In the genomic region with DNA sequence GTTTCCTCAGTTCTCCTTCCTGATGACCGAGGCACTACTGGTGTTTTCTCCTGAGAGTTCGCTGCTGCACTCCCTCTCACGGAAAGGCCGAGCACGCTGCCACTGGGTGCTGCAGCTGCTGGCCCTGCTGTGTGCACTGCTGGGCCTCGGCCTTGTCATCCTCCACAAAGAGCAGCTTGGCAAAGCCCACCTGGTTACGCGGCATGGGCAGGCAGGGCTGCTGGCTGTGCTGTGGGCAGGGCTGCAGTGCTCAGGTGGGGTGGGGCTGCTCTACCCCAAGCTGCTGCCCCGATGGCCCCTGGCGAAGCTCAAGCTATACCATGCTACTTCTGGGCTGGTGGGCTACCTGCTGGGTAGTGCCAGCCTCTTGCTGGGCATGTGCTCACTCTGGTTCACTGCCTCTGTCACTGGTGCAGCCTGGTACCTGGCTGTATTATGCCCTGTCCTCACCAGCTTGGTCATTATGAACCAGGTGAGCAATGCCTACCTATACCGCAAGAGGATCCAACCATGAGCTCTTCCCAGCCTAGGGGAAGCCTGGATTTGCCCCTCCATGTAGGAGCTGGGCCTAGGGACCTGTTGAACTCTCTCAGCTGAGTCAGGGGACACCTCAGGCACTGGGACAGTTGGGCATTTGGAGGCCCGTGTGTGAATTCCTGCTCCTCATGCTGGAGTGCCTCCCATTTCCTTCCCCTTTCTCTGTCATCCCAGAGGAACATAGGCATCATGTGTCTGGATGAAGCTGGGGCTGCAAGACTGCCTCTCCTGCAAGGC, we compare ENCODE assay signal across 25 cellular contexts. TPM values are rescaled to one million over a fixed set of nuclear protein-coding genes. Genes with fewer than 3 reads are reported as not detected.
DNase-seq lines count a peak whose midpoint lies in the region; ATAC-seq and TF ChIP-seq lines count a peak whose summit lies in the region.
"Had no signal": no experiment of that assay in that cellular context is flagged by ENCODE, and none has a peak within 500 bp of the region (broad histone marks: within the 10 kb centered on the region; RNA-seq: fewer than 3 reads in every experiment).

No MANE protein-coding gene starts in this region.

- intact Hi-C loops in activated CD4-positive, alpha-beta memory T cell treated with anti-CD3 and anti-CD28 coated beads for 36 hours (cut with micrococcal nuclease), result loop anchor here (5.0 to 10.0 kb wide), 3 partner anchors 259 to 1151 kb away; a partner anchor contains a TSS

- H3K4me3 Mint-ChIP-seq in activated CD4-positive, alpha-beta memory T cell treated with anti-CD3 and anti-CD28 coated beads for 36 hours, result no peak overlapping the region
- H3K4me3 Mint-ChIP-seq in activated CD4-positive, alpha-beta memory T cell treated with anti-CD3 and anti-CD28 coated beads, Interleukin-2, amount 10 ng/mL, durations not matched to agents 7 days and 5 days, result no peak overlapping the region
- no peak overlapping the region for H3K4me3 Mint-ChIP-seq in HFFc6
- H3K4me3 Mint-ChIP-seq in stimulated activated naive B cell treated with anti-CD40 and anti-IgM and Interleukin-4, amounts not matched to agents 10 μg/mL and 1 μg/mL and 100 μg/mL, for 72 hours, result peak overlapping the region in 1 of 2 donors; percentile 37
- H3K4me3 Mint-ChIP-seq: activated T-cell treated with anti-CD3 and anti-CD28 coated beads, Interleukin-2, amount 50 U/mL, for 4 hours; stimulated activated naive CD8-positive, alpha-beta T cell treated with anti-CD3 and anti-CD28 coated beads, Interleukin-15, amount 100 ng/mL, for 72 hours had no signal

- H3K36me3 ChIP-seq in brain microvascular endothelial cell (replicated peaks) (peaks cover 26% of the 10 kb centered on the region), HAP-1 (replicated peaks) (peaks cover 61% of the 10 kb centered on the region)
- H3K36me3 ChIP-seq: neural progenitor cell, prostate gland had no signal

- H3K36me3 Mint-ChIP-seq in activated CD4-positive, alpha-beta memory T cell treated with anti-CD3 and anti-CD28 coated beads for 36 hours, result peaks cover 23% of the 10 kb centered on the region
- H3K36me3 Mint-ChIP-seq in activated CD4-positive, alpha-beta memory T cell treated with anti-CD3 and anti-CD28 coated beads, Interleukin-2, amount 10 ng/mL, durations not matched to agents 7 days and 5 days (ENCODE audit: low read depth), result peaks cover 53% of the 10 kb centered on the region
- H3K36me3 Mint-ChIP-seq in HFFc6 (ENCODE audit: low read depth), result peaks cover 20% of the 10 kb centered on the region
- H3K36me3 Mint-ChIP-seq in stimulated activated naive B cell treated with anti-CD40 and anti-IgM and Interleukin-4, amounts not matched to agents 10 μg/mL and 1 μg/mL and 100 μg/mL, for 72 hours, result peaks cover 21 to 45% of the 10 kb centered on the region in 2 donors

- peaks cover 28% of the 10 kb centered on the region for H3K4me1 ChIP-seq in HAP-1

- H3K4me1 Mint-ChIP-seq in activated CD4-positive, alpha-beta memory T cell treated with anti-CD3 and anti-CD28 coated beads for 36 hours (ENCODE audit: low read depth), result peaks cover 69% of the 10 kb centered on the region
- H3K4me1 Mint-ChIP-seq in activated CD4-positive, alpha-beta memory T cell treated with anti-CD3 and anti-CD28 coated beads, Interleukin-2, amount 10 ng/mL, durations not matched to agents 7 days and 5 days, result peaks cover 69% of the 10 kb centered on the region
- peaks cover 54% of the 10 kb centered on the region for H3K4me1 Mint-ChIP-seq in HFFc6 (ENCODE audit: low read depth)
- H3K4me1 Mint-ChIP-seq in stimulated activated naive B cell treated with anti-CD40 and anti-IgM and Interleukin-4, amounts not matched to agents 10 μg/mL and 1 μg/mL and 100 μg/mL, for 72 hours, result peaks cover 55 to 87% of the 10 kb centered on the region in 2 donors

- no peaks in the 10 kb centered on the region for H3K9me3 Mint-ChIP-seq in activated CD4-positive, alpha-beta memory T cell treated with anti-CD3 and anti-CD28 coated beads for 36 hours
- no peaks in the 10 kb centered on the region for H3K9me3 Mint-ChIP-seq in activated CD4-positive, alpha-beta memory T cell treated with anti-CD3 and anti-CD28 coated beads, Interleukin-2, amount 10 ng/mL, durations not matched to agents 7 days and 5 days
- H3K9me3 Mint-ChIP-seq in HFFc6, result no peaks in the 10 kb centered on the region
- no peaks in the 10 kb centered on the region for H3K9me3 Mint-ChIP-seq in stimulated activated naive B cell treated with anti-CD40 and anti-IgM and Interleukin-4, amounts not matched to agents 10 μg/mL and 1 μg/mL and 100 μg/mL, for 72 hours
- H3K9me3 Mint-ChIP-seq: activated T-cell treated with anti-CD3 and anti-CD28 coated beads, Interleukin-2, amount 50 U/mL, for 4 hours; neural progenitor cell; stimulated activated naive CD8-positive, alpha-beta T cell treated with anti-CD3 and anti-CD28 coated beads, Interleukin-15, amount 100 ng/mL, for 72 hours had no signal

- no peak for TF ChIP-seq CTCF in HFFc6 (IDR thresholded peaks at IDR 0.05)
- TF ChIP-seq CTCF in brain microvascular endothelial cell (IDR thresholded peaks at IDR 0.05; ENCODE audit: low read depth, low read length, missing control alignments), result no peak

- peak overlapping the region; percentile 15 for H3K27ac ChIP-seq in brain microvascular endothelial cell
- H3K27ac ChIP-seq: cardiac muscle cell, neural progenitor cell, prostate gland, tibial nerve had no signal

- H3K9me3 ChIP-seq in HAP-1, result no peaks in the 10 kb centered on the region
- H3K9me3 ChIP-seq: BE2C, gastroesophageal sphincter, MG63, mucosa of descending colon, prostate gland, tibial nerve had no signal

- in situ Hi-C loops in brain microvascular endothelial cell (cut with HindIII; ENCODE audit: low pct_ligation_motif_present, low sequenced_read_pairs), result no loop called here
- in situ Hi-C loops in HAP-1 (cut with MboI; ENCODE audit: low sequenced_read_pairs), result loop anchor here (10.0 kb wide), 1 partner anchor 1031 kb away; a partner anchor contains a TSS

- peak overlapping the region; percentile 58 for H3K27ac Mint-ChIP-seq in activated CD4-positive, alpha-beta memory T cell treated with anti-CD3 and anti-CD28 coated beads for 36 hours
- H3K27ac Mint-ChIP-seq in activated CD4-positive, alpha-beta memory T cell treated with anti-CD3 and anti-CD28 coated beads, Interleukin-2, amount 10 ng/mL, durations not matched to agents 7 days and 5 days, result no peak overlapping the region
- peak overlapping the region; percentile 45 for H3K27ac Mint-ChIP-seq in HFFc6
- H3K27ac Mint-ChIP-seq in stimulated activated naive B cell treated with anti-CD40 and anti-IgM and Interleukin-4, amounts not matched to agents 10 μg/mL and 1 μg/mL and 100 μg/mL, for 72 hours, result peak overlapping the region; percentile 67
- H3K27ac Mint-ChIP-seq: neural progenitor cell had no signal

- H3K4me3 ChIP-seq in brain microvascular endothelial cell (ENCODE audit: low read depth, low read length) (no peak overlapping the region), HAP-1 (no peak overlapping the region)
- H3K4me3 ChIP-seq: cardiac muscle cell, gastroesophageal sphincter, MG63, mucosa of descending colon, neural progenitor cell, prostate gland, tibial nerve had no signal

- no peaks in the 10 kb centered on the region for H3K27me3 ChIP-seq in brain microvascular endothelial cell (replicated peaks)
- H3K27me3 ChIP-seq in HAP-1 (ENCODE audit: low read depth), result no peaks in the 10 kb centered on the region
- H3K27me3 ChIP-seq: BE2C, cardiac muscle cell, gastroesophageal sphincter, MG63, neural progenitor cell, tibial nerve had no signal

- no peaks in the 10 kb centered on the region for H3K27me3 Mint-ChIP-seq in activated CD4-positive, alpha-beta memory T cell treated with anti-CD3 and anti-CD28 coated beads for 36 hours
- no peaks in the 10 kb centered on the region for H3K27me3 Mint-ChIP-seq in activated CD4-positive, alpha-beta memory T cell treated with anti-CD3 and anti-CD28 coated beads, Interleukin-2, amount 10 ng/mL, durations not matched to agents 7 days and 5 days
- peaks cover 4% of the 10 kb centered on the region; the same call in 1 of the 2 replicates for H3K27me3 Mint-ChIP-seq in HFFc6 (ENCODE audit: insufficient read depth)
- no peaks in the 10 kb centered on the region for H3K27me3 Mint-ChIP-seq in stimulated activated naive B cell treated with anti-CD40 and anti-IgM and Interleukin-4, amounts not matched to agents 10 μg/mL and 1 μg/mL and 100 μg/mL, for 72 hours
- H3K27me3 Mint-ChIP-seq: stimulated activated naive CD8-positive, alpha-beta T cell treated with anti-CD3 and anti-CD28 coated beads, Interleukin-15, amount 100 ng/mL, for 72 hours had no signal

- POLR2A ChIA-PET in activated CD4-positive, alpha-beta memory T cell treated with anti-CD3 and anti-CD28 coated beads for 36 hours (lab: Charles Lee), result interaction anchor here (0.9 to 2.2 kb wide), 4 partner anchors 13 to 257 kb away, joined by 3 to 16 read pairs (median 4); a partner anchor contains a TSS
- POLR2A ChIA-PET in activated CD4-positive, alpha-beta memory T cell treated with anti-CD3 and anti-CD28 coated beads, Interleukin-2, amount 10 ng/mL, durations not matched to agents 7 days and 5 days (lab: Charles Lee), result interaction anchor here (0.8 to 32.1 kb wide), 4 partner anchors 25 to 264 kb away, joined by 3 to 704 read pairs (median 3); a partner anchor contains a TSS

- ATAC-seq in stimulated activated naive B cell treated with anti-CD40 and anti-IgM and Interleukin-4, amounts not matched to agents 10 μg/mL and 1 μg/mL and 100 μg/mL, for 72 hours (replicated peaks), result no peak
- ATAC-seq in HG03135 (IDR thresholded peaks at IDR 0.05; ENCODE audit: unreplicated experiment), result no peak
- ATAC-seq: activated T-cell treated with anti-CD3 and anti-CD28 coated beads, Interleukin-2, amount 50 U/mL, for 4 hours; gastroesophageal sphincter; Right ventricle myocardium inferior; stimulated activated naive CD8-positive, alpha-beta T cell treated with anti-CD3 and anti-CD28 coated beads, Interleukin-15, amount 100 ng/mL, for 72 hours had no signal

- CTCF ChIA-PET in activated CD4-positive, alpha-beta memory T cell treated with anti-CD3 and anti-CD28 coated beads for 36 hours (lab: Charles Lee), result interaction anchor here (0.6 to 2.9 kb wide), 6 partner anchors 8 to 32 kb away, joined by 3 to 16 read pairs (median 4); a partner anchor contains a TSS
- CTCF ChIA-PET in activated CD4-positive, alpha-beta memory T cell treated with anti-CD3 and anti-CD28 coated beads, Interleukin-2, amount 10 ng/mL, durations not matched to agents 7 days and 5 days (lab: Charles Lee), result interaction anchor here (1.3 to 7.0 kb wide), 4 partner anchors 10 to 18 kb away, joined by 3 to 31 read pairs (median 16); a partner anchor contains a TSS

- no peak for DNase-seq in activated CD4-positive, alpha-beta memory T cell treated with anti-CD3 and anti-CD28 coated beads for 36 hours
- no peak for DNase-seq in activated CD4-positive, alpha-beta memory T cell treated with anti-CD3 and anti-CD28 coated beads, Interleukin-2, amount 10 ng/mL, durations not matched to agents 7 days and 5 days
- DNase-seq in HFFc6, result no peak
- DNase-seq in brain microvascular endothelial cell, result no peak
- DNase-seq in stimulated activated naive B cell treated with anti-CD40 and anti-IgM and Interleukin-4, amounts not matched to agents 10 μg/mL and 1 μg/mL and 100 μg/mL, for 72 hours, result no peak
- no peak for DNase-seq in dermis blood vessel endothelial cell
- no peak for DNase-seq in HAP-1 (ENCODE audit: low spot score in 2 of 2)
- DNase-seq: activated naive CD4-positive, alpha-beta T cell treated with Interleukin-2 at 50 U/mL for 16 hours; activated T-cell treated with anti-CD3 and anti-CD28 coated beads, Interleukin-2, amount 50 U/mL, for 4 hours; amniotic stem cell; BE2C; DMS79 treated with DMSO at 0.1 percent for 48 hours; MG63; mucosa of descending colon; NCI-H1417 treated with DMSO at 0.1 percent for 48 hours; NCI-H446 treated with DMSO at 0.1 percent for 48 hours; stimulated activated CD4-positive, alpha-beta T cell treated with anti-CD3 and anti-CD28 coated beads, Interleukin-15, amount 100 ng/mL, for 24 hours; stimulated activated naive CD8-positive, alpha-beta T cell treated with anti-CD3 and anti-CD28 coated beads, Interleukin-15, amount 100 ng/mL, for 72 hours had no signal

RNA-seq across cellular contexts. Expression of a gene that starts 2.8 kb away (rescaled TPM):
- 10 to 100 TPM; 17.8 to 20.1 TPM for total RNA-seq in activated CD4-positive, alpha-beta memory T cell treated with anti-CD3 and anti-CD28 coated beads for 36 hours
- total RNA-seq in activated CD4-positive, alpha-beta memory T cell treated with anti-CD3 and anti-CD28 coated beads, Interleukin-2, amount 10 ng/mL, durations not matched to agents 7 days and 5 days, result 10 to 100 TPM; 37.1 to 39.7 TPM
- total RNA-seq in HFFc6 (2021; fragmentation: NEBNext Ultra II Directional; extraction: Animal tissue kit (Norgen Biotek cat#: 25700)), result 10 to 100 TPM; 20.5 to 25.2 (median 24.0) TPM
- 26.2 and 30.0 TPM in 2 replicates for total RNA-seq in dermis blood vessel endothelial cell

RNA-seq across cellular contexts. Expression of a gene that starts 2.8 kb away (rescaled TPM):
- total RNA-seq in activated CD4-positive, alpha-beta memory T cell treated with anti-CD3 and anti-CD28 coated beads for 36 hours, result 10 to 100 TPM; 33.2 to 35.8 TPM
- total RNA-seq in activated CD4-positive, alpha-beta memory T cell treated with anti-CD3 and anti-CD28 coated beads, Interleukin-2, amount 10 ng/mL, durations not matched to agents 7 days and 5 days, result 10 to 100 TPM; 48.8 to 50.1 TPM
- 10 to 100 TPM; 12.3 to 18.7 (median 17.4) TPM for total RNA-seq in HFFc6 (2021; fragmentation: NEBNext Ultra II Directional; extraction: Animal tissue kit (Norgen Biotek cat#: 25700))
- total RNA-seq in dermis blood vessel endothelial cell, result 14.0 and 16.8 TPM in 2 replicates

RNA-seq across cellular contexts. Expression of a gene that starts 5.9 kb away (rescaled TPM):
- total RNA-seq in activated CD4-positive, alpha-beta memory T cell treated with anti-CD3 and anti-CD28 coated beads for 36 hours, result 10 to 100 TPM; 16.0 TPM
- 10 to 100 TPM; 22.1 to 22.7 TPM for total RNA-seq in activated CD4-positive, alpha-beta memory T cell treated with anti-CD3 and anti-CD28 coated beads, Interleukin-2, amount 10 ng/mL, durations not matched to agents 7 days and 5 days
- 10 to 100 TPM; 51.7 to 65.7 (median 54.4) TPM for total RNA-seq in HFFc6 (2021; fragmentation: NEBNext Ultra II Directional; extraction: Animal tissue kit (Norgen Biotek cat#: 25700))
- 60.3 and 61.6 TPM in 2 replicates for total RNA-seq in dermis blood vessel endothelial cell

RNA-seq across cellular contexts. Expression of a gene that starts 7.9 kb away (rescaled TPM):
- under 1 TPM; 0.94 to 1.00 TPM for total RNA-seq in activated CD4-positive, alpha-beta memory T cell treated with anti-CD3 and anti-CD28 coated beads for 36 hours
- 1 to 10 TPM; 1.7 to 3.2 TPM for total RNA-seq in activated CD4-positive, alpha-beta memory T cell treated with anti-CD3 and anti-CD28 coated beads, Interleukin-2, amount 10 ng/mL, durations not matched to agents 7 days and 5 days
- total RNA-seq in HFFc6 (2021; fragmentation: NEBNext Ultra II Directional; extraction: Animal tissue kit (Norgen Biotek cat#: 25700)), result 1 to 10 TPM in 2 of 6 experiments, under 1 TPM in 3, not detected in 1; 0.78 to 1.3 (median 0.83) TPM
- total RNA-seq in dermis blood vessel endothelial cell, result 0.05 TPM in 1 of 2 replicates, not detected in the other
- total RNA-seq: Right ventricle myocardium inferior had no signal

RNA-seq across cellular contexts. Expression of a gene that starts 12.8 kb away (rescaled TPM):
- total RNA-seq in activated CD4-positive, alpha-beta memory T cell treated with anti-CD3 and anti-CD28 coated beads for 36 hours, result 10 to 100 TPM; 48.8 to 52.6 TPM
- 100 to 1,000 TPM; 157 to 160 TPM for total RNA-seq in activated CD4-positive, alpha-beta memory T cell treated with anti-CD3 and anti-CD28 coated beads, Interleukin-2, amount 10 ng/mL, durations not matched to agents 7 days and 5 days
- total RNA-seq in HFFc6 (2021; fragmentation: NEBNext Ultra II Directional; extraction: Animal tissue kit (Norgen Biotek cat#: 25700)), result 10 to 100 TPM; 30.9 to 37.0 (median 34.1) TPM
- total RNA-seq in dermis blood vessel endothelial cell, result 21.7 and 28.8 TPM in 2 replicates
